ENCODE assay signal across 27 cellular contexts in genomic region chr6:38352636-38353035, GRCh38.
"Had no signal": no experiment of that assay in that cellular context is flagged by ENCODE, and none has a peak within 500 bp of the region (broad histone marks: within the 10 kb centered on the region; RNA-seq: fewer than 3 reads in every experiment).

No MANE protein-coding gene starts in this region.

- H3K4me3 Mint-ChIP-seq: activated B cell treated with CpG ODN at 0.5 μM for 24 hours; activated CD4-positive, alpha-beta memory T cell treated with anti-CD3 and anti-CD28 coated beads, Interleukin-2, amount 10 ng/mL, durations not matched to agents 7 days and 5 days; activated naive CD4-positive, alpha-beta T cell treated with anti-CD3 and anti-CD28 coated beads, Interleukin-2, amount 10 ng/mL, durations not matched to agents 7 days and 5 days; activated naive CD8-positive, alpha-beta T cell treated with anti-CD3 and anti-CD28 coated beads, Interleukin-2, amount 50 U/mL, for 24 hours; T-helper 1 cell treated with Interleukin-12 subunit alpha and Interleukin-12 subunit beta and Interleukin-4 antibody, amounts not matched to agents 30 μg/mL and 1 μg/mL, for 36 hours had no signal

- H3K9me3 ChIP-seq: colonic mucosa, esophagus muscularis mucosa, gastroesophageal sphincter, sigmoid colon, spleen, thoracic aorta, upper lobe of left lung had no signal

- FAIRE-seq: islet of Langerhans had no signal

- H3K27ac Mint-ChIP-seq: activated B cell treated with CpG ODN at 0.5 μM for 24 hours; activated CD4-positive, alpha-beta memory T cell treated with anti-CD3 and anti-CD28 coated beads, Interleukin-2, amount 10 ng/mL, durations not matched to agents 7 days and 5 days; activated naive CD4-positive, alpha-beta T cell treated with anti-CD3 and anti-CD28 coated beads, Interleukin-2, amount 10 ng/mL, durations not matched to agents 7 days and 5 days; activated naive CD8-positive, alpha-beta T cell treated with anti-CD3 and anti-CD28 coated beads, Interleukin-2, amount 50 U/mL, for 24 hours; natural killer cell treated with Interleukin-12 subunit alpha and Interleukin-12 subunit beta and Interleukin-15 and Interleukin-18, amount 100 ng/mL, for 72 hours; progenitor cell of endocrine pancreas; T-helper 1 cell treated with Interleukin-12 subunit alpha and Interleukin-12 subunit beta and Interleukin-4 antibody, amounts not matched to agents 30 μg/mL and 1 μg/mL, for 36 hours had no signal

- H3K4me1 Mint-ChIP-seq: activated naive CD4-positive, alpha-beta T cell treated with anti-CD3 and anti-CD28 coated beads, Interleukin-2, amount 10 ng/mL, durations not matched to agents 7 days and 5 days had no signal

- H3K27ac ChIP-seq: colonic mucosa, dorsolateral prefrontal cortex, esophagus muscularis mucosa, gastroesophageal sphincter, sigmoid colon, spleen, thoracic aorta, upper lobe of left lung had no signal

- H3K9me3 Mint-ChIP-seq: activated B cell treated with CpG ODN at 0.5 μM for 24 hours; activated CD4-positive, alpha-beta memory T cell treated with anti-CD3 and anti-CD28 coated beads, Interleukin-2, amount 10 ng/mL, durations not matched to agents 7 days and 5 days; activated naive CD4-positive, alpha-beta T cell treated with anti-CD3 and anti-CD28 coated beads, Interleukin-2, amount 10 ng/mL, durations not matched to agents 7 days and 5 days; activated naive CD8-positive, alpha-beta T cell treated with anti-CD3 and anti-CD28 coated beads, Interleukin-2, amount 50 U/mL, for 24 hours; natural killer cell treated with Interleukin-12 subunit alpha and Interleukin-12 subunit beta and Interleukin-15 and Interleukin-18, amount 100 ng/mL, for 72 hours; T-helper 1 cell treated with Interleukin-12 subunit alpha and Interleukin-12 subunit beta and Interleukin-4 antibody, amounts not matched to agents 30 μg/mL and 1 μg/mL, for 36 hours had no signal

- H3K4me3 ChIP-seq: colonic mucosa, dorsolateral prefrontal cortex, esophagus muscularis mucosa, gastroesophageal sphincter, sigmoid colon, spleen, thoracic aorta, upper lobe of left lung had no signal

- DNase-seq: activated B cell treated with CpG ODN at 0.5 μM for 24 hours; activated CD4-positive, alpha-beta memory T cell treated with anti-CD3 and anti-CD28 coated beads, Interleukin-2, amount 10 ng/mL, durations not matched to agents 7 days and 5 days; activated CD4-positive, alpha-beta T cell treated with anti-CD3 and anti-CD28 coated beads for 4 hours; activated effector memory CD4-positive, alpha-beta T cell treated with anti-CD3 and anti-CD28 coated beads, Interleukin-2, amount 50 U/mL, for 16 hours; activated naive CD4-positive, alpha-beta T cell treated with anti-CD3 and anti-CD28 coated beads, Interleukin-2, amount 10 ng/mL, durations not matched to agents 7 days and 5 days; activated naive CD8-positive, alpha-beta T cell treated with anti-CD3 and anti-CD28 coated beads, Interleukin-2, amount 50 U/mL, for 24 hours; anterior cingulate cortex; central memory CD4-positive, alpha-beta T cell; colonic mucosa; dorsolateral prefrontal cortex; head of caudate nucleus; hypothalamus; left cardiac atrium; retina; sigmoid colon; spleen; stimulated activated CD4-positive, alpha-beta T cell treated with anti-CD3 and anti-CD28 coated beads, Interleukin-4, amount 100 ng/mL, for 1 hour; stimulated activated naive CD4-positive, alpha-beta T cell; T1000; upper lobe of left lung had no signal

- H3K27me3 Mint-ChIP-seq: activated B cell treated with CpG ODN at 0.5 μM for 24 hours; activated CD4-positive, alpha-beta memory T cell treated with anti-CD3 and anti-CD28 coated beads, Interleukin-2, amount 10 ng/mL, durations not matched to agents 7 days and 5 days; activated naive CD4-positive, alpha-beta T cell treated with anti-CD3 and anti-CD28 coated beads, Interleukin-2, amount 10 ng/mL, durations not matched to agents 7 days and 5 days; activated naive CD8-positive, alpha-beta T cell treated with anti-CD3 and anti-CD28 coated beads, Interleukin-2, amount 50 U/mL, for 24 hours; natural killer cell treated with Interleukin-12 subunit alpha and Interleukin-12 subunit beta and Interleukin-15 and Interleukin-18, amount 100 ng/mL, for 72 hours; progenitor cell of endocrine pancreas had no signal

- H3K36me3 Mint-ChIP-seq: activated naive CD4-positive, alpha-beta T cell treated with anti-CD3 and anti-CD28 coated beads, Interleukin-2, amount 10 ng/mL, durations not matched to agents 7 days and 5 days; natural killer cell treated with Interleukin-12 subunit alpha and Interleukin-12 subunit beta and Interleukin-15 and Interleukin-18, amount 100 ng/mL, for 72 hours had no signal

- H3K27me3 ChIP-seq: colonic mucosa, dorsolateral prefrontal cortex, esophagus muscularis mucosa, gastroesophageal sphincter, sigmoid colon, spleen, upper lobe of left lung had no signal

- H3K36me3 ChIP-seq: colonic mucosa, esophagus muscularis mucosa, gastroesophageal sphincter, sigmoid colon, spleen, thoracic aorta, upper lobe of left lung had no signal

- H3K4me1 ChIP-seq: colonic mucosa had no signal
